ENCODE assay signal across 16 cellular contexts in the genomic region with DNA sequence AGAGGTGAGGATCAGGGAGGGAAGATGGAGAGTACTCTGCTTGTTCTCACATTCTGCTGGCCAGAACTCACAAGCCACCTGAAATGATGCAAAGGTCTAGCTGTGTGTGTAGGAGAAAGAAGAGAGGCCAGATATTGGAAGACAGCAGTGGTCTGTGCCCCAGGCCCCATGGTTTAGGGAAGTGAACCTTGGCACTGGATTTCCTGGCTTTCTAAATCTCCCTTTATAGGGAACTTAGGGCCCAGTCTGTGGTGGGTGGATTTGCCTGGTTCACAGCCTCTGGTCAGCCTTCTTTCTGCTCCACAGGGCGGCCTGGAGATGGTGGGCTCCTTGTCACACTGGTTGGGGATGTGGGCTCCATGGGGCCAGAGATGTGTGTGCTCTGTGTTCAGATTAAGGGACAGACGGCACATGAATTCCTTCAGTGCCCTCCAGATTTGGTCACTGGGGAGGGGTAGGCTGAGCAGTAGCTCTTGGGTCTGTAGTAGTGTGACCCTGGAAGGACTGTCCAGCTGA. TPM values are rescaled to one million over a fixed set of nuclear protein-coding genes. Genes with fewer than 3 reads are reported as not detected.
DNase-seq lines count a peak whose midpoint lies in the region; ATAC-seq and TF ChIP-seq lines count a peak whose summit lies in the region.
"Had no signal": no experiment of that assay in that cellular context is flagged by ENCODE, and none has a peak within 500 bp of the region (broad histone marks: within the 10 kb centered on the region; RNA-seq: fewer than 3 reads in every experiment).

No MANE protein-coding gene starts in this region.

- no peak overlapping the region for H3K27ac ChIP-seq in CD4-positive, CD25-positive, alpha-beta regulatory T cell (ENCODE audit: insufficient read depth, low read length, poor library complexity, severe bottlenecking)
- H3K27ac ChIP-seq in right cardiac atrium (ENCODE audit: low read length): no peak overlapping the region
- H3K27ac ChIP-seq in A673 (ENCODE audit: low read depth, low read length, poor library complexity, severe bottlenecking): no peak overlapping the region
- H3K27ac ChIP-seq: adrenal gland, thoracic aorta had no signal

- TF ChIP-seq CTCF in A673 (conservative IDR thresholded peaks at IDR 0.05; ENCODE audit: low read depth, low read length): no peak

- H3K27me3 Mint-ChIP-seq in CD4-positive, CD25-positive, alpha-beta regulatory T cell: no peaks in the 10 kb centered on the region

- H3K4me3 Mint-ChIP-seq in CD4-positive, CD25-positive, alpha-beta regulatory T cell: peak overlapping the region in 3 of 4 donors; percentile 17 to 52 (median 38)

- POLR2A ChIA-PET in A673 (lab: Charles Lee; ENCODE audit: low non-redundant PET): no interaction called here

- intact Hi-C loops in right cardiac atrium (cut with DNase I): no loop called here
- intact Hi-C loops in A673 (cut with micrococcal nuclease; ENCODE audit: unreplicated experiment): no loop called here

- H3K9me3 ChIP-seq in CD4-positive, CD25-positive, alpha-beta regulatory T cell (ENCODE audit: control insufficient read depth in 2 of 2, low read length in 2 of 2): no peaks in the 10 kb centered on the region
- H3K9me3 ChIP-seq in right cardiac atrium (ENCODE audit: control insufficient read depth, low read length): no peaks in the 10 kb centered on the region
- no peaks in the 10 kb centered on the region for H3K9me3 ChIP-seq in A673 (ENCODE audit: low read depth, low read length, poor library complexity, severe bottlenecking)
- H3K9me3 ChIP-seq: adrenal gland, gastrocnemius medialis, pancreas, thoracic aorta had no signal

- no peak overlapping the region for H3K4me3 ChIP-seq in CD4-positive, CD25-positive, alpha-beta regulatory T cell (ENCODE audit: low read depth, low read length)
- H3K4me3 ChIP-seq in right cardiac atrium (ENCODE audit: low read length): no peak overlapping the region
- H3K4me3 ChIP-seq in A673 (ENCODE audit: low read depth, low read length, poor library complexity, severe bottlenecking): no peak overlapping the region
- H3K4me3 ChIP-seq: adrenal gland, gastrocnemius medialis, pancreas, thoracic aorta had no signal

- H3K9me3 Mint-ChIP-seq in CD4-positive, CD25-positive, alpha-beta regulatory T cell: no peaks in the 10 kb centered on the region

- no peaks in the 10 kb centered on the region for H3K27me3 ChIP-seq in CD4-positive, CD25-positive, alpha-beta regulatory T cell (ENCODE audit: control insufficient read depth, insufficient read depth, low read length)
- no peaks in the 10 kb centered on the region for H3K27me3 ChIP-seq in right cardiac atrium (ENCODE audit: control insufficient read depth, insufficient read depth)
- H3K27me3 ChIP-seq in A673 (replicated peaks; ENCODE audit: insufficient read depth, low read depth, low read length, poor library complexity): no peaks in the 10 kb centered on the region
- H3K27me3 ChIP-seq: adrenal gland, gastrocnemius medialis, pancreas had no signal

- no peaks in the 10 kb centered on the region for H3K36me3 Mint-ChIP-seq in CD4-positive, CD25-positive, alpha-beta regulatory T cell

- peak overlapping the region; percentile 43 to 87 (median 87) for H3K27ac Mint-ChIP-seq in CD4-positive, CD25-positive, alpha-beta regulatory T cell

- DNase-seq in AML-193 (lab: John Stamatoyannopoulos, UW): peak; percentile 27 to 43
- DNase-seq in CD4-positive, CD25-positive, alpha-beta regulatory T cell: no peak
- peak; percentile 86 for DNase-seq in SKM-1 treated with dmso at 0.1 percent for 144 hours (lab: John Stamatoyannopoulos, UW; ENCODE audit: unreplicated experiment)
- DNase-seq in right cardiac atrium: no peak
- DNase-seq in H4 (ENCODE audit: low spot score): no peak
- no peak for DNase-seq in EL
- DNase-seq in A673 (ENCODE audit: low spot score): no peak
- DNase-seq: activated CD8-positive, alpha-beta memory T cell treated with anti-CD3 and anti-CD28 coated beads for 24 hours; gastrocnemius medialis; Karpas-422; NCI-H1694; NCI-H524 treated with DMSO at 0.1 percent for 48 hours; pancreas had no signal

- BruUV-seq in A673 (replicated peaks; lab: Mats Ljungman, UMichigan): no TSS peak

- H3K36me3 ChIP-seq in CD4-positive, CD25-positive, alpha-beta regulatory T cell (ENCODE audit: control insufficient read depth, insufficient read depth, low read length): no peaks in the 10 kb centered on the region
- H3K36me3 ChIP-seq in A673 (ENCODE audit: insufficient read depth, low read length, poor library complexity, severe bottlenecking): no peaks in the 10 kb centered on the region
- H3K36me3 ChIP-seq: adrenal gland, gastrocnemius medialis, pancreas, thoracic aorta had no signal

- 95% methylated on average over 2 of the region's 2 CpGs for WGBS in right cardiac atrium

- H3K4me1 Mint-ChIP-seq in CD4-positive, CD25-positive, alpha-beta regulatory T cell: peaks cover 38 to 87% (median 69%) of the 10 kb centered on the region in 4 donors

- CTCF ChIA-PET in A673 (lab: Charles Lee): no interaction called here

- peaks cover 50% of the 10 kb centered on the region for H3K4me1 ChIP-seq in CD4-positive, CD25-positive, alpha-beta regulatory T cell (ENCODE audit: control insufficient read depth, insufficient read depth, low read length, poor library complexity, severe bottlenecking)
- H3K4me1 ChIP-seq in right cardiac atrium (ENCODE audit: control insufficient read depth, insufficient read depth, low read length) (peaks cover 6% of the 10 kb centered on the region), A673 (ENCODE audit: insufficient read depth, low read length, poor library complexity, severe bottlenecking) (no peaks in the 10 kb centered on the region)
- H3K4me1 ChIP-seq: pancreas had no signal

- no peak for ATAC-seq in CD4-positive, CD25-positive, alpha-beta regulatory T cell (ENCODE audit: low read depth in 2 of 2)
- ATAC-seq in right cardiac atrium: peak; percentile 12 to 22
- no peak for ATAC-seq in HG03469 (IDR thresholded peaks at IDR 0.05; ENCODE audit: unreplicated experiment)
- ATAC-seq: gastrocnemius medialis had no signal

RNA-seq across cellular contexts. Expression of gene SH2D4B, which starts 9.5 kb away (rescaled TPM):
- total RNA-seq in CD4-positive, CD25-positive, alpha-beta regulatory T cell: 0.25 TPM
- polyA plus RNA-seq in CD4-positive, CD25-positive, alpha-beta regulatory T cell: not detected
- total RNA-seq in right cardiac atrium (not detected), A673 (2021) (0.07 and 0.19 TPM in 2 replicates)
- polyA plus RNA-seq in right cardiac atrium: not detected
- total RNA-seq in H4 (2014; rRNA removed; shearing (Covaris generic)): not detected in 2 replicates
- total RNA-seq: gastrocnemius medialis, pancreas had no signal

Comparison
In these comparisons a context has a peak if more than half of its experiments do, and no peak if none do; other contexts are left out.
1. DNase-seq: peak in AML-193 (2 of 2) and SKM-1 treated with dmso at 0.1 percent for 144 hours (single experiment); none in CD4-positive, CD25-positive, alpha-beta regulatory T cell (0 of 3), right cardiac atrium (0 of 3), H4 (single experiment), EL (single experiment) and A673 (single experiment).
2. ATAC-seq: peak in right cardiac atrium (2 of 2); none in CD4-positive, CD25-positive, alpha-beta regulatory T cell (0 of 2) and HG03469 (single experiment).